24 cellular contexts compared by ENCODE assay signal in the genomic region with DNA sequence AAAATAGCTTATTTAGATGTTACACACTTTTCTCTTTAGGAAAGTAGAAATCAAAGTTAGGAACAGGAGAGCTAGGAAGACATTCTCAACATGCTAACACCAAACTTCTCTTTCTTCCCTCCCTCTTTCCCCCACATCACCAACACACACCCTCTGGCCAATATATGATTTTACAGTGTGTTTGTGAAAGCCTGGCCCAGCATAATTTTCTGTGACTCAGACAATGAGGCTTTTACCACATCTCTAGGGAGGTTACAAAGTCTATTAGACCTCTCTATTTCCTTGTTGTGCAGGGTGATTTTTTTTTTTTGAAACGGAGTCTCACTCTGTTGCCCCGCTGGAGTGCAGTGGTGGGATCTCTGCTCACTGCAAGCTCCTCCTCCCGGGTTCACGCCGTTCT.
DNase-seq lines count a peak whose midpoint lies in the region; ATAC-seq and TF ChIP-seq lines count a peak whose summit lies in the region.
"Had no signal": no experiment of that assay in that cellular context is flagged by ENCODE, and none has a peak within 500 bp of the region (broad histone marks: within the 10 kb centered on the region; RNA-seq: fewer than 3 reads in every experiment).

No MANE protein-coding gene starts in this region.

- TF ChIP-seq CTCF in MCF 10A (IDR thresholded peaks at IDR 0.05; ENCODE audit: unreplicated experiment), result no peak
- no peak for TF ChIP-seq CTCF in breast epithelium (IDR thresholded peaks at IDR 0.05)
- TF ChIP-seq CTCF in astrocyte of the spinal cord (IDR thresholded peaks at IDR 0.05; ENCODE audit: low read depth, low read length), result no peak

- H3K4me3 ChIP-seq in breast epithelium (no peak overlapping the region), astrocyte of the spinal cord (ENCODE audit: low read depth, low read length) (no peak overlapping the region), SJCRH30 (no peak overlapping the region)
- H3K4me3 ChIP-seq: GM23338, heart left ventricle, MG63, neural progenitor cell, testis had no signal

- BruUV-seq in MCF 10A (replicated peaks; lab: Mats Ljungman, UMichigan), result no TSS peak

- CTCF ChIA-PET in MCF 10A (lab: Yijun Ruan, JAX), result no interaction called here

- POLR2A ChIA-PET in MCF 10A (lab: Yijun Ruan, JAX), result no interaction called here

- H3K27me3 Mint-ChIP-seq in MCF 10A (ENCODE audit: insufficient read depth, unreplicated experiment), result no peaks in the 10 kb centered on the region
- H3K27me3 Mint-ChIP-seq: progenitor cell of endocrine pancreas; stimulated activated naive B cell treated with anti-CD40 and anti-IgM and Interleukin-4, amounts not matched to agents 10 μg/mL and 1 μg/mL and 100 μg/mL, for 72 hours had no signal

- ATAC-seq in left colon, result peak; percentile 100
- no peak for ATAC-seq in HG02981 (IDR thresholded peaks at IDR 0.05; ENCODE audit: unreplicated experiment)
- ATAC-seq: activated CD8-positive, alpha-beta T cell treated with anti-CD3 and anti-CD28 coated beads for 36 hours; GM23338; heart left ventricle; left ventricle myocardium superior; stimulated activated naive B cell treated with anti-CD40 and anti-IgM and Interleukin-4, amounts not matched to agents 10 μg/mL and 1 μg/mL and 100 μg/mL, for 72 hours had no signal

- no peak overlapping the region for H3K4me3 Mint-ChIP-seq in MCF 10A (ENCODE audit: unreplicated experiment)
- H3K4me3 Mint-ChIP-seq: activated CD8-positive, alpha-beta T cell treated with anti-CD3 and anti-CD28 coated beads for 36 hours; GM23338; neural progenitor cell; stimulated activated naive B cell treated with anti-CD40 and anti-IgM and Interleukin-4, amounts not matched to agents 10 μg/mL and 1 μg/mL and 100 μg/mL, for 72 hours had no signal

- no peak overlapping the region for H3K27ac Mint-ChIP-seq in MCF 10A (ENCODE audit: low read depth, unreplicated experiment)
- H3K27ac Mint-ChIP-seq: activated CD8-positive, alpha-beta T cell treated with anti-CD3 and anti-CD28 coated beads for 36 hours; GM23338; neural progenitor cell; progenitor cell of endocrine pancreas; stimulated activated naive B cell treated with anti-CD40 and anti-IgM and Interleukin-4, amounts not matched to agents 10 μg/mL and 1 μg/mL and 100 μg/mL, for 72 hours had no signal

- intact Hi-C loops in MCF 10A (cut with micrococcal nuclease), result no loop called here
- intact Hi-C loops in breast epithelium (cut with DNase I; ENCODE audit: low total_unique reads), result no loop called here
- intact Hi-C loops in left colon (cut with DNase I, micrococcal nuclease), result no loop called here

- H3K36me3 ChIP-seq in breast epithelium (no peaks in the 10 kb centered on the region), SJCRH30 (peaks cover under 1% of the 10 kb centered on the region; the same call in 1 of the 2 replicates)
- H3K36me3 ChIP-seq: heart left ventricle, MG63, neural progenitor cell had no signal

- H3K27me3 ChIP-seq in breast epithelium (no peaks in the 10 kb centered on the region), SJCRH30 (no peaks in the 10 kb centered on the region)
- H3K27me3 ChIP-seq: heart left ventricle, MG63, neural progenitor cell, testis had no signal

- H3K4me1 ChIP-seq in breast epithelium, result no peaks in the 10 kb centered on the region
- H3K4me1 ChIP-seq in SJCRH30, result no peaks in the 10 kb centered on the region
- H3K4me1 ChIP-seq: heart left ventricle, neural progenitor cell, testis had no signal

- no peaks in the 10 kb centered on the region for H3K36me3 Mint-ChIP-seq in MCF 10A (ENCODE audit: insufficient read depth, unreplicated experiment)
- H3K36me3 Mint-ChIP-seq: stimulated activated naive B cell treated with anti-CD40 and anti-IgM and Interleukin-4, amounts not matched to agents 10 μg/mL and 1 μg/mL and 100 μg/mL, for 72 hours had no signal

- in situ Hi-C loops in astrocyte of the spinal cord (cut with HindIII; ENCODE audit: low sequenced_read_pairs), result no loop called here

- no peak for TF ChIP-seq POLR2A in breast epithelium (IDR thresholded peaks at IDR 0.05)

- DNase-seq in MCF 10A (ENCODE audit: unreplicated experiment), result peak; percentile 8
- DNase-seq in breast epithelium (ENCODE audit: low spot score in 2 of 2), result no peak
- peak; percentile 19 for DNase-seq in astrocyte of the spinal cord (ENCODE audit: low read depth, low spot score)
- peak in 1 of 2 donors; percentile 39 for DNase-seq in left colon
- no peak for DNase-seq in SJCRH30
- DNase-seq in stimulated activated CD4-positive, alpha-beta T cell treated with anti-CD3 and anti-CD28 coated beads, Interleukin-4, amount 100 ng/mL, for 4 hours, result no peak
- DNase-seq in T-helper 9 cell, result no peak
- DNase-seq: 8988T; activated CD8-positive, alpha-beta T cell treated with anti-CD3 and anti-CD28 coated beads for 36 hours; activated gamma-delta T cell treated with Interleukin-2 at 50 U/mL for 16 hours; caudate nucleus; dermis blood vessel endothelial cell; DMS79 treated with DMSO at 0.1 percent for 48 hours; heart left ventricle; left ventricle myocardium superior; MG63; NCI-H1694 treated with DMSO at 0.1 percent for 48 hours; NCI-H748 treated with DMSO at 0.1 percent for 48 hours; stimulated activated naive B cell treated with anti-CD40 and anti-IgM and Interleukin-4, amounts not matched to agents 10 μg/mL and 1 μg/mL and 100 μg/mL, for 72 hours; testis had no signal

- no peaks in the 10 kb centered on the region for H3K4me1 Mint-ChIP-seq in MCF 10A (ENCODE audit: insufficient read depth, unreplicated experiment)
- H3K4me1 Mint-ChIP-seq: stimulated activated naive B cell treated with anti-CD40 and anti-IgM and Interleukin-4, amounts not matched to agents 10 μg/mL and 1 μg/mL and 100 μg/mL, for 72 hours had no signal

- H3K9me3 Mint-ChIP-seq in MCF 10A (ENCODE audit: unreplicated experiment), result no peaks in the 10 kb centered on the region
- H3K9me3 Mint-ChIP-seq: GM23338 had no signal

- no peak overlapping the region for H3K27ac ChIP-seq in breast epithelium
- H3K27ac ChIP-seq in SJCRH30, result no peak overlapping the region
- H3K27ac ChIP-seq: heart left ventricle, neural progenitor cell, testis had no signal

- H3K9me3 ChIP-seq in breast epithelium (no peaks in the 10 kb centered on the region), SJCRH30 (replicated peaks) (no peaks in the 10 kb centered on the region)
- H3K9me3 ChIP-seq: heart left ventricle, MG63, testis had no signal

Comparison
In these comparisons a context has a peak if more than half of its experiments do, and no peak if none do; other contexts are left out.
1. DNase-seq: peak in MCF 10A (single experiment) and astrocyte of the spinal cord (single experiment); none in breast epithelium (0 of 2), SJCRH30 (0 of 2), stimulated activated CD4-positive, alpha-beta T cell treated with anti-CD3 and anti-CD28 coated beads, Interleukin-4, amount 100 ng/mL, for 4 hours (0 of 2) and T-helper 9 cell (single experiment).